In the genomic region with DNA sequence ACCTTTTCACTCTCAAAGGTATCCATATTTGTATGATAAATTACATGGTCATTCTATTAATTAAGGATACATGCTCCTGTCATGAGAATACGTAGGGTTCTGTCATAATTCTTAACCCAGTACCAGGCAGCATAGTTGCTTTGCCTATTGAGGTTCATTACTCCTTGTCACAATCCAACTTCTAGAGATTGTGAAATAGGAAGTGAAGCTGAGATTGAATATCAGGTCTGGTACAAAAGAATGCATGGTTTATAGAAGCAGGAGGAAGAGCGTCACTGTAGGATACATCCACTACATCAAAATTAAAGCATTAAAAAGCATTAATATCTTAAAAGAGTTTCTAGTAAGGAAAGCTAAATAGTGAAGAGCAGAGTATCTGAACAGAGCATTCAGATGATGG, we compare ENCODE assay signal across 26 cellular contexts.
"Had no signal": no experiment of that assay in that cellular context is flagged by ENCODE, and none has a peak within 500 bp of the region (broad histone marks: within the 10 kb centered on the region; RNA-seq: fewer than 3 reads in every experiment).

No MANE protein-coding gene starts in this region.

- H3K4me1 Mint-ChIP-seq: naive thymus-derived CD8-positive, alpha-beta T cell had no signal

- H3K36me3 Mint-ChIP-seq: naive thymus-derived CD8-positive, alpha-beta T cell; neural progenitor cell had no signal

- H3K9me3 Mint-ChIP-seq: nephron; neural progenitor cell; stimulated activated naive CD8-positive, alpha-beta T cell treated with anti-CD3 and anti-CD28 coated beads, Interleukin-15, Interleukin-2, amounts not matched to agents 100 ng/mL and 50 ng/mL, for 24 hours had no signal

- H3K27me3 Mint-ChIP-seq: progenitor cell of endocrine pancreas; stimulated activated naive CD8-positive, alpha-beta T cell treated with anti-CD3 and anti-CD28 coated beads, Interleukin-15, Interleukin-2, amounts not matched to agents 100 ng/mL and 50 ng/mL, for 24 hours had no signal

- H3K4me3 Mint-ChIP-seq: naive thymus-derived CD8-positive, alpha-beta T cell; nephron; neural progenitor cell; stimulated activated naive CD8-positive, alpha-beta T cell treated with anti-CD3 and anti-CD28 coated beads, Interleukin-15, Interleukin-2, amounts not matched to agents 100 ng/mL and 50 ng/mL, for 24 hours had no signal

- H3K4me3 ChIP-seq: left lung, lower lobe of right lung, neural progenitor cell, ovary, right atrium auricular region, skin epidermis, suprapubic skin, thoracic aorta, tibial artery, upper lobe of right lung had no signal

- H3K27ac Mint-ChIP-seq: naive thymus-derived CD8-positive, alpha-beta T cell; nephron; neural progenitor cell; progenitor cell of endocrine pancreas; stimulated activated naive CD8-positive, alpha-beta T cell treated with anti-CD3 and anti-CD28 coated beads, Interleukin-15, Interleukin-2, amounts not matched to agents 100 ng/mL and 50 ng/mL, for 24 hours had no signal

- ATAC-seq: left colon; left lung; lower lobe of right lung; naive thymus-derived CD8-positive, alpha-beta T cell; sciatic nerve; upper lobe of right lung had no signal

- DNase-seq: hippocampal formation; kidney; left colon; left lung; lower lobe of right lung; mammary epithelial cell; mesenchymal stem cell; naive thymus-derived CD8-positive, alpha-beta T cell; ovary; stimulated activated CD4-positive, alpha-beta T cell treated with anti-CD3 and anti-CD28 coated beads, Interleukin-12 subunit alpha, Interleukin-12 subunit beta, amount 100 ng/mL, for 4 hours; stimulated activated CD4-positive, alpha-beta T cell treated with anti-CD3 and anti-CD28 coated beads, Interleukin-15, amount 100 ng/mL, for 24 hours; stimulated activated CD4-positive, alpha-beta T cell treated with anti-CD3 and anti-CD28 coated beads, Interleukin-2, amount 100 ng/mL, for 24 hours; stimulated activated CD4-positive, alpha-beta T cell treated with anti-CD3 and anti-CD28 coated beads, Interleukin-4, amount 100 ng/mL, for 1 hour; stimulated activated naive CD4-positive, alpha-beta T cell; tibial artery; trophoblast cell; upper lobe of right lung had no signal
